In genomic region chr18:79950440-79951341, GRCh38 we compare ENCODE assay signal across 8 cellular contexts. TPM values are rescaled to one million over a fixed set of nuclear protein-coding genes. Genes with fewer than 3 reads are reported as not detected.
A peak's percentile ranks its signal among the peaks of the same experiment; 100 is the strongest.
DNase-seq lines count a peak whose midpoint lies in the region; ATAC-seq and TF ChIP-seq lines count a peak whose summit lies in the region.

No MANE protein-coding gene starts in this region.

- H3K4me3 Mint-ChIP-seq in central memory CD8-positive, alpha-beta T cell: peak overlapping the region; percentile 81

- H3K4me1 ChIP-seq in OCI-LY1 (ENCODE audit: insufficient read depth, low read length, severe bottlenecking) (peaks cover 59% of the 10 kb centered on the region), stomach (peaks cover 26 to 64% (median 51%) of the 10 kb centered on the region in 4 donors)

- no peak for TF ChIP-seq POLR2A in stomach (IDR thresholded peaks at IDR 0.05)

- 4 to 9% (median 5%) methylated on average over 27 to 81 of the region's 82 CpGs for WGBS in stomach, 5 donors

- no peaks in the 10 kb centered on the region for H4K20me1 ChIP-seq in OCI-LY1 (ENCODE audit: insufficient read depth, low read length)

- 0 out of 2 replicates have a peak, but pooled peaks cover 7% of the 10 kb centered on the region for H3K36me3 ChIP-seq in OCI-LY1 (ENCODE audit: insufficient read depth, low read length)
- peaks cover 0 to 15% (median 9%) of the 10 kb centered on the region in 4 donors for H3K36me3 ChIP-seq in stomach

- H3K9me2 ChIP-seq in OCI-LY1 (ENCODE audit: low read depth, low read length): no peaks in the 10 kb centered on the region

- no peak overlapping the region for H2AFZ ChIP-seq in OCI-LY1 (ENCODE audit: low read length)

- peak; percentile 37 for DNase-seq in EL
- DNase-seq in central memory CD8-positive, alpha-beta T cell (ENCODE audit: low spot score in 2 of 2): no peak
- DNase-seq in left colon: peak; percentile 42 to 75
- peak; percentile 50 for DNase-seq in stomach
- DNase-seq in stimulated activated CD4-positive, alpha-beta T cell treated with anti-CD3 and anti-CD28 coated beads, Interleukin-4, amount 100 ng/mL, for 1 hour: no peak

- peak; percentile 25 for ATAC-seq in GM21723 (IDR thresholded peaks at IDR 0.05; ENCODE audit: unreplicated experiment)
- ATAC-seq in central memory CD8-positive, alpha-beta T cell (replicated peaks; ENCODE audit: extremely low read depth, poor library complexity, severe bottlenecking): peak; percentile 42
- peak; percentile 32 for ATAC-seq in left colon
- no peak for ATAC-seq in HG03565 (IDR thresholded peaks at IDR 0.05; ENCODE audit: unreplicated experiment)

- H3K9ac ChIP-seq in OCI-LY1 (ENCODE audit: low read length): peak overlapping the region; percentile 79

- H3K36me3 Mint-ChIP-seq in central memory CD8-positive, alpha-beta T cell (ENCODE audit: insufficient read depth): peaks cover 19% of the 10 kb centered on the region

- no peaks in the 10 kb centered on the region for H3K27me3 Mint-ChIP-seq in central memory CD8-positive, alpha-beta T cell

- no peaks in the 10 kb centered on the region for H3K9me3 Mint-ChIP-seq in central memory CD8-positive, alpha-beta T cell

- no peak for TF ChIP-seq CTCF in OCI-LY1 (IDR thresholded peaks at IDR 0.05; ENCODE audit: low read length)
- TF ChIP-seq CTCF in stomach (IDR thresholded peaks at IDR 0.05): no peak

- TF ChIP-seq EP300 in stomach (IDR thresholded peaks at IDR 0.05): no peak

- H3K4me3 ChIP-seq in OCI-LY1 (ENCODE audit: low read depth, low read length, poor library complexity, severe bottlenecking) (peak overlapping the region; percentile 86), stomach (peak overlapping the region; percentile 82 to 99 (median 94))

- no peaks in the 10 kb centered on the region for H3F3A ChIP-seq in OCI-LY1 (ENCODE audit: insufficient read depth, low read length)

- H3K9me3 ChIP-seq in OCI-LY1 (ENCODE audit: low read length) (no peaks in the 10 kb centered on the region), stomach (no peaks in the 10 kb centered on the region)

- intact Hi-C loops in left colon (cut with DNase I, micrococcal nuclease) (no loop called here), stomach (cut with DNase I; ENCODE audit: low total_unique reads) (loop anchor here (10.0 kb wide), 1 partner anchor 266 kb away; no protein-coding TSS in a partner anchor)

- H3K27ac Mint-ChIP-seq in central memory CD8-positive, alpha-beta T cell (ENCODE audit: low read depth): peak overlapping the region; percentile 79

- 0 out of 2 replicates have a peak, but pooled peaks cover 5% of the 10 kb centered on the region for H3K79me2 ChIP-seq in OCI-LY1 (ENCODE audit: insufficient read depth, low read length)

- H3K27ac ChIP-seq in OCI-LY1 (ENCODE audit: low read depth, low read length, poor library complexity, severe bottlenecking): peak overlapping the region; percentile 68
- peak overlapping the region; percentile 74 to 93 (median 91) for H3K27ac ChIP-seq in stomach

- H3K4me1 Mint-ChIP-seq in central memory CD8-positive, alpha-beta T cell: peaks cover 29% of the 10 kb centered on the region

- no peaks in the 10 kb centered on the region for H3K27me3 ChIP-seq in OCI-LY1 (ENCODE audit: insufficient read depth, low read length)
- no peaks in the 10 kb centered on the region for H3K27me3 ChIP-seq in stomach

- H3K4me2 ChIP-seq in OCI-LY1 (ENCODE audit: low read length): peak overlapping the region; percentile 75

RNA-seq across cellular contexts. Expression of gene SLC66A2, which starts 0.8 kb away (rescaled TPM):
- total RNA-seq in left colon (100 to 1,000 TPM in 1 of 2 donors, 10 to 100 TPM in 1; 59.4 to 119 TPM), stomach (100 to 1,000 TPM in 1 of 5 donors, 10 to 100 TPM in 4; 18.1 to 148 (median 25.5) TPM)
- polyA plus RNA-seq in stomach: 10 to 100 TPM; 19.1 to 31.1 (median 20.0) TPM

RNA-seq across cellular contexts. Expression of gene HSBP1L1, which starts 13.8 kb away (rescaled TPM):
- total RNA-seq in left colon (10 to 100 TPM; 42.4 to 77.8 TPM), stomach (10 to 100 TPM in 4 of 5 donors, 1 to 10 TPM in 1; 4.1 to 42.6 (median 23.8) TPM)
- 10 to 100 TPM; 51.6 to 62.3 (median 58.7) TPM for polyA plus RNA-seq in stomach

RNA-seq across cellular contexts. Expression of gene TXNL4A, which starts 37.7 kb away (rescaled TPM):
- total RNA-seq in left colon: 10 to 100 TPM; 72.6 to 96.2 TPM
- total RNA-seq in stomach: 100 to 1,000 TPM in 1 of 5 donors, 10 to 100 TPM in 4; 12.9 to 146 (median 16.8) TPM
- 100 to 1,000 TPM in 1 of 3 donors, 10 to 100 TPM in 2; 81.7 to 110 (median 97.0) TPM for polyA plus RNA-seq in stomach

Comparison
In these comparisons a context has a peak if more than half of its experiments do, and no peak if none do; other contexts are left out.
1. DNase-seq: peak in EL (single experiment), left colon (2 of 2) and stomach (single experiment); none in central memory CD8-positive, alpha-beta T cell (0 of 2) and stimulated activated CD4-positive, alpha-beta T cell treated with anti-CD3 and anti-CD28 coated beads, Interleukin-4, amount 100 ng/mL, for 1 hour (single experiment).